8 cellular contexts compared by ENCODE assay signal in the genomic region with DNA sequence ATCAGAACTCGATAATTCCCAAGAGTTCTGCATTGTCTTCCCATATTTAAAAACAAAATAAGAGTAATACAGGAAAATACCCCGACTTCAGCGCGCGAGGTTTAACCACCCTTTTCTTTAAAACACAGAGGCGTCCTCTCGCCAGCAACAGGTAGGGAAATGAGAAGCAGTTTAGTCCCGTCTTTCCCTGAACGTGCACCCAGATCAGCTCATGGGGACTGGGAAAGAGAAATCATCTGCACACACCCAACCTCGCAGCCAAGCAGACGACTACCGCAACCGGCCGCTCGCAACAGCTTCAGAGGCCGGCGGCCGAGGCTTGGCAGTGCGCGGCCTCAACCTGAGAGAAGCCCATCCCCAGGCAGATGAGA. TPM values are rescaled to one million over a fixed set of nuclear protein-coding genes. Genes with fewer than 3 reads are reported as not detected.
DNase-seq lines count a peak whose midpoint lies in the region; ATAC-seq lines count a peak whose summit lies in the region.

No MANE protein-coding gene starts in this region.

- peaks cover 45% of the 10 kb centered on the region for H3K4me1 Mint-ChIP-seq in activated naive CD4-positive, alpha-beta T cell treated with anti-CD3 and anti-CD28 coated beads, Interleukin-2, amount 50 U/mL, for 24 hours
- peaks cover 45% of the 10 kb centered on the region for H3K4me1 Mint-ChIP-seq in activated T-helper 1 cell treated with anti-CD3 and anti-CD28 coated beads, Interleukin-12 subunit alpha, Interleukin-12 subunit beta, Interleukin-2, Interleukin-4 antibody, amounts not matched to agents 30 ng/mL and 10 ng/mL and 1 ng/mL, durations not matched to agents 14 hours and 24 hours and 36 hours (ENCODE audit: low read depth)
- peaks cover 26% of the 10 kb centered on the region for H3K4me1 Mint-ChIP-seq in stimulated activated memory B cell treated with anti-CD40 and anti-IgM and Interleukin-4, amounts not matched to agents 10 μg/mL and 1 μg/mL and 100 μg/mL, for 72 hours

- no peaks in the 10 kb centered on the region for H3K9me3 ChIP-seq in iPS-15b (ENCODE audit: control insufficient read depth, insufficient read depth, low read length)

- no peak for ATAC-seq in stimulated activated memory B cell treated with anti-CD40 and anti-IgM and Interleukin-4, amounts not matched to agents 10 μg/mL and 1 μg/mL and 100 μg/mL, for 72 hours
- ATAC-seq in GM18517 (IDR thresholded peaks at IDR 0.05; ENCODE audit: unreplicated experiment) = no peak

- no peaks in the 10 kb centered on the region for H3K27me3 Mint-ChIP-seq in activated naive CD4-positive, alpha-beta T cell treated with anti-CD3 and anti-CD28 coated beads, Interleukin-2, amount 50 U/mL, for 24 hours
- peaks cover 2% of the 10 kb centered on the region for H3K27me3 Mint-ChIP-seq in activated T-helper 1 cell treated with anti-CD3 and anti-CD28 coated beads, Interleukin-12 subunit alpha, Interleukin-12 subunit beta, Interleukin-2, Interleukin-4 antibody, amounts not matched to agents 30 ng/mL and 10 ng/mL and 1 ng/mL, durations not matched to agents 14 hours and 24 hours and 36 hours (ENCODE audit: insufficient read depth)
- H3K27me3 Mint-ChIP-seq in stimulated activated memory B cell treated with anti-CD40 and anti-IgM and Interleukin-4, amounts not matched to agents 10 μg/mL and 1 μg/mL and 100 μg/mL, for 72 hours = no peaks in the 10 kb centered on the region

- H3K27ac Mint-ChIP-seq in activated naive CD4-positive, alpha-beta T cell treated with anti-CD3 and anti-CD28 coated beads, Interleukin-2, amount 50 U/mL, for 24 hours = peak overlapping the region; percentile 91
- H3K27ac Mint-ChIP-seq in activated T-helper 1 cell treated with anti-CD3 and anti-CD28 coated beads, Interleukin-12 subunit alpha, Interleukin-12 subunit beta, Interleukin-2, Interleukin-4 antibody, amounts not matched to agents 30 ng/mL and 10 ng/mL and 1 ng/mL, durations not matched to agents 14 hours and 24 hours and 36 hours = peak overlapping the region; percentile 90
- H3K27ac Mint-ChIP-seq in stimulated activated memory B cell treated with anti-CD40 and anti-IgM and Interleukin-4, amounts not matched to agents 10 μg/mL and 1 μg/mL and 100 μg/mL, for 72 hours = peak overlapping the region; percentile 96

- H3K4me3 Mint-ChIP-seq in activated naive CD4-positive, alpha-beta T cell treated with anti-CD3 and anti-CD28 coated beads, Interleukin-2, amount 50 U/mL, for 24 hours = peak overlapping the region; percentile 97
- peak overlapping the region; percentile 97 for H3K4me3 Mint-ChIP-seq in activated T-helper 1 cell treated with anti-CD3 and anti-CD28 coated beads, Interleukin-12 subunit alpha, Interleukin-12 subunit beta, Interleukin-2, Interleukin-4 antibody, amounts not matched to agents 30 ng/mL and 10 ng/mL and 1 ng/mL, durations not matched to agents 14 hours and 24 hours and 36 hours
- H3K4me3 Mint-ChIP-seq in stimulated activated memory B cell treated with anti-CD40 and anti-IgM and Interleukin-4, amounts not matched to agents 10 μg/mL and 1 μg/mL and 100 μg/mL, for 72 hours = peak overlapping the region; percentile 97

- peak overlapping the region; percentile 93 for H3K9ac ChIP-seq in iPS-15b (ENCODE audit: low read depth, low read length)

- peaks cover 8% of the 10 kb centered on the region for H3K36me3 Mint-ChIP-seq in activated naive CD4-positive, alpha-beta T cell treated with anti-CD3 and anti-CD28 coated beads, Interleukin-2, amount 50 U/mL, for 24 hours
- H3K36me3 Mint-ChIP-seq in activated T-helper 1 cell treated with anti-CD3 and anti-CD28 coated beads, Interleukin-12 subunit alpha, Interleukin-12 subunit beta, Interleukin-2, Interleukin-4 antibody, amounts not matched to agents 30 ng/mL and 10 ng/mL and 1 ng/mL, durations not matched to agents 14 hours and 24 hours and 36 hours (ENCODE audit: low read depth) = peaks cover 13% of the 10 kb centered on the region
- H3K36me3 Mint-ChIP-seq in stimulated activated memory B cell treated with anti-CD40 and anti-IgM and Interleukin-4, amounts not matched to agents 10 μg/mL and 1 μg/mL and 100 μg/mL, for 72 hours = peaks cover 7% of the 10 kb centered on the region

- peak overlapping the region; percentile 92 for H3K4me3 ChIP-seq in iPS-15b (ENCODE audit: low read depth, low read length)

- intact Hi-C loops in activated T-helper 1 cell treated with anti-CD3 and anti-CD28 coated beads, Interleukin-12 subunit alpha, Interleukin-12 subunit beta, Interleukin-2, Interleukin-4 antibody, amounts not matched to agents 30 ng/mL and 10 ng/mL and 1 ng/mL, durations not matched to agents 14 hours and 24 hours and 36 hours (cut with micrococcal nuclease) = loop anchor here (1.0 to 2.0 kb wide), 6 partner anchors 32 to 462 kb away; no protein-coding TSS in a partner anchor

- H3K36me3 ChIP-seq in iPS-15b (ENCODE audit: control insufficient read depth, insufficient read depth, low read length) = no peaks in the 10 kb centered on the region

- H3K4me1 ChIP-seq in iPS-15b (ENCODE audit: control insufficient read depth, insufficient read depth, low read length) = peaks cover 8% of the 10 kb centered on the region

- no peak for DNase-seq in activated naive CD4-positive, alpha-beta T cell (lab: John Stamatoyannopoulos, UW)
- DNase-seq in activated T-helper 1 cell treated with anti-CD3 and anti-CD28 coated beads, Interleukin-12 subunit alpha, Interleukin-12 subunit beta, Interleukin-2, Interleukin-4 antibody, amounts not matched to agents 30 ng/mL and 10 ng/mL and 1 ng/mL, durations not matched to agents 14 hours and 24 hours and 36 hours (ENCODE audit: low spot score) = no peak
- DNase-seq in activated gamma-delta T cell (lab: John Stamatoyannopoulos, UW) = no peak
- no peak for DNase-seq in activated CD4-positive, CD25-positive, alpha-beta regulatory T cell treated with anti-CD3 and anti-CD28 coated beads, Interleukin-2, amount 50 U/mL, for 72 hours

- no peaks in the 10 kb centered on the region for H3K9me3 Mint-ChIP-seq in activated naive CD4-positive, alpha-beta T cell treated with anti-CD3 and anti-CD28 coated beads, Interleukin-2, amount 50 U/mL, for 24 hours
- H3K9me3 Mint-ChIP-seq in activated T-helper 1 cell treated with anti-CD3 and anti-CD28 coated beads, Interleukin-12 subunit alpha, Interleukin-12 subunit beta, Interleukin-2, Interleukin-4 antibody, amounts not matched to agents 30 ng/mL and 10 ng/mL and 1 ng/mL, durations not matched to agents 14 hours and 24 hours and 36 hours = no peaks in the 10 kb centered on the region
- no peaks in the 10 kb centered on the region for H3K9me3 Mint-ChIP-seq in stimulated activated memory B cell treated with anti-CD40 and anti-IgM and Interleukin-4, amounts not matched to agents 10 μg/mL and 1 μg/mL and 100 μg/mL, for 72 hours

- H3K27me3 ChIP-seq in iPS-15b (ENCODE audit: control insufficient read depth, insufficient read depth, low read length) = no peaks in the 10 kb centered on the region

RNA-seq across cellular contexts. Expression of a gene that starts 0.7 kb away (rescaled TPM):
- 42.3 and 53.1 TPM in 2 replicates for total RNA-seq in activated T-helper 1 cell treated with anti-CD3 and anti-CD28 coated beads, Interleukin-12 subunit alpha, Interleukin-12 subunit beta, Interleukin-2, Interleukin-4 antibody, amounts not matched to agents 30 ng/mL and 10 ng/mL and 1 ng/mL, durations not matched to agents 14 hours and 24 hours and 36 hours

RNA-seq across cellular contexts. Expression of a gene that starts 34.9 kb away (rescaled TPM):
- not detected in 2 replicates for total RNA-seq in activated T-helper 1 cell treated with anti-CD3 and anti-CD28 coated beads, Interleukin-12 subunit alpha, Interleukin-12 subunit beta, Interleukin-2, Interleukin-4 antibody, amounts not matched to agents 30 ng/mL and 10 ng/mL and 1 ng/mL, durations not matched to agents 14 hours and 24 hours and 36 hours
